7 cellular contexts compared by ENCODE assay signal in genomic region chr2:199459286-199460100, GRCh38. TPM values are rescaled to one million over a fixed set of nuclear protein-coding genes. Genes with fewer than 3 reads are reported as not detected.
DNase-seq lines count a peak whose midpoint lies in the region; ATAC-seq lines count a peak whose summit lies in the region.

No MANE protein-coding gene starts in this region.

- no peaks in the 10 kb centered on the region for H3K9me3 Mint-ChIP-seq in dendritic cell treated with granulocyte-macrophage colony-stimulating factor and Interleukin-4, amounts not matched to agents 40 ng/mL and 50 ng/mL, for 4 days

- H3K27ac Mint-ChIP-seq in dendritic cell treated with granulocyte-macrophage colony-stimulating factor and Interleukin-4, amounts not matched to agents 40 ng/mL and 50 ng/mL, for 4 days: peak overlapping the region; percentile 91

- peak; percentile 55 for ATAC-seq in GM18502 (IDR thresholded peaks at IDR 0.05; ENCODE audit: poor library complexity, unreplicated experiment)
- ATAC-seq in HG03064 (IDR thresholded peaks at IDR 0.05; ENCODE audit: low read depth, unreplicated experiment): peak; percentile 44
- ATAC-seq in left colon: no peak

- peak; percentile 44 to 80 for DNase-seq in NCI-H446 (lab: John Stamatoyannopoulos, UW)
- DNase-seq in activated CD4-positive, alpha-beta T cell treated with anti-CD3 and anti-CD28 coated beads for 4 hours: peak; percentile 52 to 62
- DNase-seq in left colon: peak; percentile 80 to 81
- DNase-seq in stimulated activated CD4-positive, alpha-beta T cell treated with anti-CD3 and anti-CD28 coated beads, Interleukin-15, amount 100 ng/mL, for 24 hours: peak; percentile 80

- intact Hi-C loops in dendritic cell treated with granulocyte-macrophage colony-stimulating factor and Interleukin-4, amounts not matched to agents 40 ng/mL and 50 ng/mL, for 4 days (cut with micrococcal nuclease): loop anchor here (5.0 to 10.0 kb wide), 2 partner anchors 395 to 453 kb away; partner anchors contain the start of genes C2orf69 and FTCDNL1
- intact Hi-C loops in left colon (cut with DNase I, micrococcal nuclease): no loop called here

- H3K27me3 Mint-ChIP-seq in dendritic cell treated with granulocyte-macrophage colony-stimulating factor and Interleukin-4, amounts not matched to agents 40 ng/mL and 50 ng/mL, for 4 days: peaks cover 75% of the 10 kb centered on the region

- peaks cover 8% of the 10 kb centered on the region for H3K36me3 Mint-ChIP-seq in dendritic cell treated with granulocyte-macrophage colony-stimulating factor and Interleukin-4, amounts not matched to agents 40 ng/mL and 50 ng/mL, for 4 days (ENCODE audit: low read depth)

- H3K4me1 Mint-ChIP-seq in dendritic cell treated with granulocyte-macrophage colony-stimulating factor and Interleukin-4, amounts not matched to agents 40 ng/mL and 50 ng/mL, for 4 days (ENCODE audit: low read depth): peaks cover 64% of the 10 kb centered on the region

- H3K4me3 Mint-ChIP-seq in dendritic cell treated with granulocyte-macrophage colony-stimulating factor and Interleukin-4, amounts not matched to agents 40 ng/mL and 50 ng/mL, for 4 days: peak overlapping the region; percentile 92

RNA-seq across cellular contexts. Expression of gene SATB2, which starts 1.8 kb away (rescaled TPM):
- total RNA-seq in left colon: 100 to 1,000 TPM; 219 to 240 TPM
